ENCODE assay signal across 1 cellular context in the genomic region with DNA sequence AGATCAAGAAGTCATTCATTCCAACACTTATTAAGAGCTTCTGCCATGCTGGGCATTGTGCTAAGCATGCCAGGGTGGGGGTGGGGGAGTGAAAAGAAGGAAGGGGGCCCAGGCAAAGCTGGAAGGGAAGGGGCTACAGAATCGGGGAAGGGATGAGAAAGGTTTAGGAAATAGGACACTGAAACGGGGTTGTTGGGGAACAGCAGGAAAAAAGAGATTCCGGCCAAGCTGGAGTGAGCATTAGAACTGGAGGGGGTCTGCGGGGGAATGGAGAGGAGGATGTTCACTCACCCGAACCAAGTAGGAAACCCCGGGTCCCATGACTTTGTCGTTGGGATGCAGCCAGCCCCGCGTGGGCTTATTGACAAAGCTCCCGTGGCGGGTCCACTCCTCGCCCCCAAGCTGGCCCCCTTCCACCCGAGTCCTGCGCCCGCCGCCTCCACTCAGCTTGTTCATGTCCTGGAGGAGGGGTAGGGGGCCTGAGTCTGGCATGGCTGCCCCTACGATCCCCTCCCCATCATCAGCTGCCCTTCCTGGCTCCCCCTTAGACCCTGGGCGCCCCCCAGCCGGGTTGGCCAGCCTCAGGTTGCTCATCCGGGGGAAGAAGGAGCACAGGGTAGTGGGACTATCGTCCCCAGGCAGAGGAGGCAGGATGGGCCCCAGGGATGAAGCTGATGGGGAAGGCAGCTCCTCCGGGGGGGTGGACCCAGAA.
TF ChIP-seq lines count a peak whose summit lies in the region.

No MANE protein-coding gene starts in this region.

TF ChIP-seq in HepG2, 621 proteins besides CTCF, POLR2A, EP300 and RAD21:
- TF ChIP-seq AGO2 (optimal IDR thresholded peaks at IDR 0.05; ENCODE audit: low read depth, low read length) (peak; percentile 55), MAF1 (CRISPR knock-in tag; IDR thresholded peaks at IDR 0.05; ENCODE audit: borderline replicate concordance) (no peak), ATAD3A (CRISPR knock-in tag; IDR thresholded peaks at IDR 0.05) (no peak), GTF2F1 (IDR thresholded peaks at IDR 0.05; ENCODE audit: low read length) (no peak), ZNF280D (CRISPR knock-in tag; IDR thresholded peaks at IDR 0.05) (no peak), ARNT (IDR thresholded peaks at IDR 0.05) (no peak)
- TF ChIP-seq, protein P1, sequence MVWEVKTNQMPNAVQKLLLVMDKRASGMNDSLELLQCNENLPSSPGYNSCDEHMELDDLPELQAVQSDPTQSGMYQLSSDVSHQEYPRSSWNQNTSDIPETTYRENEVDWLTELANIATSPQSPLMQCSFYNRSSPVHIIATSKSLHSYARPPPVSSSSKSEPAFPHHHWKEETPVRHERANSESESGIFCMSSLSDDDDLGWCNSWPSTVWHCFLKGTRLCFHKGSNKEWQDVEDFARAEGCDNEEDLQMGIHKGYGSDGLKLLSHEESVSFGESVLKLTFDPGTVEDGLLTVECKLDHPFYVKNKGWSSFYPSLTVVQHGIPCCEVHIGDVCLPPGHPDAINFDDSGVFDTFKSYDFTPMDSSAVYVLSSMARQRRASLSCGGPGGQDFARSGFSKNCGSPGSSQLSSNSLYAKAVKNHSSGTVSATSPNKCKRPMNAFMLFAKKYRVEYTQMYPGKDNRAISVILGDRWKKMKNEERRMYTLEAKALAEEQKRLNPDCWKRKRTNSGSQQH (CRISPR knock-in tag; IDR thresholded peaks at IDR 0.05; ENCODE audit: low read depth): 0 out of 2 replicates have a peak, but pooled peaks have one; percentile 4
TF ChIP-seq in HepG2: peak in this region for 2.
